Comparison of ENCODE assay signal across 24 cellular contexts in genomic region chr1:57850572-57850971, GRCh38.
"Had no signal": no experiment of that assay in that cellular context is flagged by ENCODE, and none has a peak within 500 bp of the region (broad histone marks: within the 10 kb centered on the region; RNA-seq: fewer than 3 reads in every experiment).

No MANE protein-coding gene starts in this region.

- H3K4me3 Mint-ChIP-seq: immature natural killer cell; mesothelial cell of epicardium; naive B cell; naive thymus-derived CD8-positive, alpha-beta T cell had no signal

- H3K36me3 Mint-ChIP-seq: immature natural killer cell; mesothelial cell of epicardium; naive B cell; naive thymus-derived CD8-positive, alpha-beta T cell had no signal

- H3K4me2 ChIP-seq: hepatocyte had no signal

- H3K4me1 ChIP-seq: esophagus muscularis mucosa, gastroesophageal sphincter, heart left ventricle, left lung, lower lobe of right lung had no signal

- H3K27ac ChIP-seq: coronary artery, dorsolateral prefrontal cortex, esophagus muscularis mucosa, foreskin keratinocyte, gastroesophageal sphincter, heart left ventricle, hepatocyte, left lung, lower lobe of right lung had no signal

- H2AFZ ChIP-seq: hepatocyte had no signal

- H3K9me3 Mint-ChIP-seq: mesothelial cell of epicardium had no signal

- H3K4me1 Mint-ChIP-seq: immature natural killer cell; naive B cell; naive thymus-derived CD8-positive, alpha-beta T cell had no signal

- ATAC-seq: foreskin keratinocyte; gastroesophageal sphincter; heart left ventricle; left colon; left lung; left ventricle myocardium superior; lower lobe of right lung; mucosa of descending colon; naive thymus-derived CD8-positive, alpha-beta T cell had no signal

- H3K79me2 ChIP-seq: hepatocyte had no signal

- H3K27me3 ChIP-seq: esophagus muscularis mucosa, foreskin keratinocyte, gastroesophageal sphincter, heart left ventricle, hepatocyte, left lung had no signal

- H3K27ac Mint-ChIP-seq: immature natural killer cell, mesothelial cell of epicardium, naive B cell had no signal

- H3K36me3 ChIP-seq: esophagus muscularis mucosa, gastroesophageal sphincter, heart left ventricle, left lung, lower lobe of right lung had no signal

- H3K4me3 ChIP-seq: coronary artery, dorsolateral prefrontal cortex, esophagus muscularis mucosa, gastroesophageal sphincter, heart left ventricle, hepatocyte, left lung, lower lobe of right lung, mucosa of descending colon had no signal

- DNase-seq: dermis blood vessel endothelial cell; dorsolateral prefrontal cortex; effector CD4-positive, alpha-beta T cell; effector memory CD4-positive, alpha-beta T cell; foreskin keratinocyte; heart left ventricle; hypothalamus; immature natural killer cell; islet precursor cell; kidney; kidney glomerular epithelial cell; left colon; left lung; left ventricle myocardium superior; lower lobe of right lung; mesenchymal stem cell; mucosa of descending colon; naive B cell; naive thymus-derived CD8-positive, alpha-beta T cell had no signal
